17 cellular contexts compared by ENCODE assay signal in genomic region chr13:30843548-30843947, GRCh38.
DNase-seq lines count a peak whose midpoint lies in the region; ATAC-seq, FAIRE-seq and TF ChIP-seq lines count a peak whose summit lies in the region.
"Had no signal": no experiment of that assay in that cellular context is flagged by ENCODE, and none has a peak within 500 bp of the region (broad histone marks: within the 10 kb centered on the region; RNA-seq: fewer than 3 reads in every experiment).

No MANE protein-coding gene starts in this region.

- H2AFZ ChIP-seq in mesenchymal stem cell (ENCODE audit: low read depth, low read length): no peak overlapping the region
- H2AFZ ChIP-seq: GM23338 had no signal

- no peaks in the 10 kb centered on the region for H3K27me3 ChIP-seq in bronchial epithelial cell (ENCODE audit: control insufficient read depth, insufficient read depth, low read length)
- H3K27me3 ChIP-seq in mesenchymal stem cell (ENCODE audit: control insufficient read depth in 1 of 2, insufficient read depth in 1 of 2, low read length in 2 of 2): no peaks in the 10 kb centered on the region
- H3K27me3 ChIP-seq in spleen (replicated peaks in 1 of 7): no peaks in the 10 kb centered on the region
- H3K27me3 ChIP-seq: BLaER1 had no signal

- peak overlapping the region; percentile 30 to 91 for H3K18ac ChIP-seq in mesenchymal stem cell (ENCODE audit: low read depth in 1 of 2, low read length in 2 of 2)

- H3K27ac ChIP-seq in HEK293 (ENCODE audit: extremely low read depth, low read depth, low read length): no peak overlapping the region
- H3K27ac ChIP-seq in mesenchymal stem cell (ENCODE audit: low read length, poor library complexity, severe bottlenecking): no peak overlapping the region
- H3K27ac ChIP-seq in spleen: no peak overlapping the region
- H3K27ac ChIP-seq: BLaER1 had no signal

- 59% methylated on average over 4 of the region's 4 CpGs for WGBS in mesenchymal stem cell
- 45 to 83% (median 68%) methylated on average over 4 of the region's 4 CpGs for WGBS in spleen, 5 donors

- TF ChIP-seq CTCF in CD14-positive monocyte (IDR thresholded peaks at IDR 0.05) (no peak), HEK293 (tag by site-specific recombination; IDR thresholded peaks at IDR 0.05) (no peak), bronchial epithelial cell (IDR thresholded peaks at IDR 0.05; ENCODE audit: insufficient read depth, low read length, severe bottlenecking) (no peak), spleen (IDR thresholded peaks at IDR 0.05 in 8 of 11, conservative IDR thresholded peaks at IDR 0.05 in 3 of 11) (no peak)

- TF ChIP-seq POLR2A in spleen (IDR thresholded peaks at IDR 0.05): no peak

- peak overlapping the region; percentile 9 for H4K8ac ChIP-seq in mesenchymal stem cell (ENCODE audit: low read length)

- peaks cover 9% of the 10 kb centered on the region for H3K4me1 Mint-ChIP-seq in CD14-positive monocyte
- H3K4me1 Mint-ChIP-seq in T-helper 17 cell: peaks cover 17% of the 10 kb centered on the region

- H3K27me3 Mint-ChIP-seq in CD14-positive monocyte (ENCODE audit: low read depth in 3 of 3) (peaks cover 0 to 8% (median 2%) of the 10 kb centered on the region in 3 donors), T-helper 17 cell (no peaks in the 10 kb centered on the region)
- H3K27me3 Mint-ChIP-seq: CD4-positive, CD25-positive, alpha-beta regulatory T cell; IgD-negative memory B cell had no signal

- H2BK120ac ChIP-seq in mesenchymal stem cell (ENCODE audit: low read depth, low read length): peak overlapping the region; percentile 12

- peak; percentile 5 for DNase-seq in CD14-positive monocyte (ENCODE audit: low spot score)
- DNase-seq in bronchial epithelial cell (ENCODE audit: low read depth): no peak
- DNase-seq in mesenchymal stem cell: no peak
- no peak for DNase-seq in T-helper 17 cell
- no peak for DNase-seq in stimulated activated CD4-positive, alpha-beta T cell treated with anti-CD3 and anti-CD28 coated beads, Interleukin-1b, Interleukin-23, amount 100 ng/mL, for 48 hours
- DNase-seq in spleen: no peak
- DNase-seq: 8988T; AML-193; CD4-positive, CD25-positive, alpha-beta regulatory T cell; DMS53; GF-D8 had no signal

- POLR2A ChIA-PET in HEK293 (lab: Yijun Ruan, JAX): no interaction called here

- no peaks in the 10 kb centered on the region for H3K36me3 ChIP-seq in HEK293 (ENCODE audit: control insufficient read depth in 2 of 2, insufficient read depth in 1 of 2, low read length in 2 of 2)
- H3K36me3 ChIP-seq in bronchial epithelial cell (ENCODE audit: control insufficient read depth, insufficient read depth, low read length): no peaks in the 10 kb centered on the region
- no peaks in the 10 kb centered on the region for H3K36me3 ChIP-seq in mesenchymal stem cell (ENCODE audit: control insufficient read depth in 1 of 2, insufficient read depth in 2 of 2, low read depth in 1 of 2, low read length in 2 of 2)
- no peaks in the 10 kb centered on the region for H3K36me3 ChIP-seq in spleen
- H3K36me3 ChIP-seq: BLaER1, HAP-1 had no signal

- no peak overlapping the region for H2BK5ac ChIP-seq in mesenchymal stem cell (ENCODE audit: low read depth, low read length, poor library complexity, severe bottlenecking)

- H2BK12ac ChIP-seq in mesenchymal stem cell (ENCODE audit: low read length in 2 of 2): peak overlapping the region; percentile 95 to 99

- H3K4me3 ChIP-seq in HEK293 (ENCODE audit: low read depth, low read length): no peak overlapping the region
- H3K4me3 ChIP-seq in bronchial epithelial cell (ENCODE audit: low read depth, low read length): no peak overlapping the region
- H3K4me3 ChIP-seq in mesenchymal stem cell (ENCODE audit: insufficient read depth in 1 of 2, low read depth in 1 of 2, low read length in 2 of 2): no peak overlapping the region
- no peak overlapping the region for H3K4me3 ChIP-seq in spleen
- H3K4me3 ChIP-seq: BLaER1, GM23338, HAP-1 had no signal

- CTCF ChIA-PET in HEK293 (lab: Yijun Ruan, JAX): no interaction called here

- H3K4me3 Mint-ChIP-seq in CD14-positive monocyte: no peak overlapping the region
- no peak overlapping the region for H3K4me3 Mint-ChIP-seq in T-helper 17 cell
- H3K4me3 Mint-ChIP-seq: CD4-positive, CD25-positive, alpha-beta regulatory T cell; GM23338; IgD-negative memory B cell had no signal

- no peak overlapping the region for H3K27ac Mint-ChIP-seq in CD14-positive monocyte
- H3K27ac Mint-ChIP-seq in T-helper 17 cell: no peak overlapping the region
- H3K27ac Mint-ChIP-seq: CD4-positive, CD25-positive, alpha-beta regulatory T cell; GM23338; IgD-negative memory B cell had no signal

- H2AK5ac ChIP-seq in mesenchymal stem cell (ENCODE audit: low read length, severe bottlenecking): peak overlapping the region; percentile 13

- H3K4me1 ChIP-seq in HEK293 (ENCODE audit: control insufficient read depth, insufficient read depth, low read length) (peaks cover 2% of the 10 kb centered on the region; the same call in 1 of the 2 replicates), mesenchymal stem cell (ENCODE audit: control insufficient read depth, insufficient read depth, low read depth, low read length) (peaks cover 29% of the 10 kb centered on the region), spleen (peaks cover 0 to 14% (median 4%) of the 10 kb centered on the region in 6 donors)
- H3K4me1 ChIP-seq: HAP-1 had no signal

- H3K9ac ChIP-seq in mesenchymal stem cell (ENCODE audit: low read length): no peak overlapping the region
- H3K9ac ChIP-seq: BLaER1 had no signal

- H3K14ac ChIP-seq in mesenchymal stem cell (ENCODE audit: low read length in 2 of 2): peak overlapping the region in 1 of 2 experiments; percentile 76

- peak overlapping the region; percentile 43 to 64 for H3K4ac ChIP-seq in mesenchymal stem cell (ENCODE audit: low read depth in 1 of 2, low read length in 2 of 2)

- H3K23ac ChIP-seq in mesenchymal stem cell (ENCODE audit: low read length in 2 of 2): no peak overlapping the region

- H3K79me1 ChIP-seq in mesenchymal stem cell (replicated peaks; ENCODE audit: low read length, poor library complexity, severe bottlenecking): no peaks in the 10 kb centered on the region

- peak overlapping the region; percentile 0 for H2BK15ac ChIP-seq in mesenchymal stem cell (ENCODE audit: low read depth, poor library complexity, severe bottlenecking)

- peaks cover 0 to 3% (median 0%) of the 10 kb centered on the region in 7 donors for H3K9me3 Mint-ChIP-seq in CD14-positive monocyte
- H3K9me3 Mint-ChIP-seq: CD4-positive, CD25-positive, alpha-beta regulatory T cell; GM23338; IgD-negative memory B cell had no signal

- ATAC-seq in GM19452 (IDR thresholded peaks at IDR 0.05; ENCODE audit: unreplicated experiment): no peak
- no peak for ATAC-seq in T-helper 17 cell
- ATAC-seq: GM23338 had no signal

- no peak overlapping the region for H3K4me2 ChIP-seq in mesenchymal stem cell (ENCODE audit: low read length, poor library complexity, severe bottlenecking)
- H3K4me2 ChIP-seq: GM23338 had no signal

- peak overlapping the region; percentile 95 for H4K91ac ChIP-seq in mesenchymal stem cell (ENCODE audit: low read length)

- FAIRE-seq in bronchial epithelial cell (lab: Jason Lieb, UNC): peak; percentile 100

- H3K9me3 ChIP-seq in HEK293 (ENCODE audit: control insufficient read depth, insufficient read depth, low read depth, low read length) (no peaks in the 10 kb centered on the region), mesenchymal stem cell (ENCODE audit: control insufficient read depth, low read length) (no peaks in the 10 kb centered on the region), T-helper 17 cell (ENCODE audit: control insufficient read depth, low read length, poor library complexity, severe bottlenecking) (no peaks in the 10 kb centered on the region), spleen (no peaks in the 10 kb centered on the region)
- H3K9me3 ChIP-seq: BLaER1, HAP-1 had no signal

- H3K36me3 Mint-ChIP-seq in CD14-positive monocyte (no peaks in the 10 kb centered on the region), T-helper 17 cell (ENCODE audit: low read depth) (no peaks in the 10 kb centered on the region)
- H3K36me3 Mint-ChIP-seq: CD4-positive, CD25-positive, alpha-beta regulatory T cell; IgD-negative memory B cell had no signal

- intact Hi-C loops in CD14-positive monocyte (cut with micrococcal nuclease) (no loop called here), spleen (cut with DNase I; ENCODE audit: low total_unique reads) (no loop called here)

TF ChIP-seq in HEK293, 187 proteins besides CTCF, POLR2A, EP300 and RAD21 (continues in another document):
- no peak for TF ChIP-seq ZNF518A (tag by site-specific recombination; conservative IDR thresholded peaks at IDR 0.05; ENCODE audit: low read depth)
- TF ChIP-seq ZNF354C (tag by site-specific recombination; IDR thresholded peaks at IDR 0.05; ENCODE audit: borderline replicate concordance, low read depth): 0 out of 2 replicates have a peak, but pooled peaks have one; percentile 12
